In genomic region chr20:49340161-49340966, GRCh38 we compare ENCODE assay signal across 20 cellular contexts.
A peak's percentile ranks its signal among the peaks of the same experiment; 100 is the strongest.
DNase-seq lines count a peak whose midpoint lies in the region; ATAC-seq and TF ChIP-seq lines count a peak whose summit lies in the region.
"Had no signal": no experiment of that assay in that cellular context is flagged by ENCODE, and none has a peak within 500 bp of the region (broad histone marks: within the 10 kb centered on the region; RNA-seq: fewer than 3 reads in every experiment).

No MANE protein-coding gene starts in this region.

- BruUV-seq in Caco-2 (replicated peaks; lab: Mats Ljungman, UMichigan), result no TSS peak

- H3K27ac ChIP-seq in coronary artery, result peak overlapping the region in 1 of 2 donors; percentile 70
- H3K27ac ChIP-seq: C4-2B, PC-9, spleen, vagina, VCaP had no signal

- H3K9me3 ChIP-seq in Caco-2 (no peaks in the 10 kb centered on the region), MG63 (no peaks in the 10 kb centered on the region)
- H3K9me3 ChIP-seq: spleen, vagina had no signal

- H3K36me3 Mint-ChIP-seq in Caco-2 (ENCODE audit: insufficient read depth, unreplicated experiment), result no peaks in the 10 kb centered on the region
- H3K36me3 Mint-ChIP-seq in endothelial cell (ENCODE audit: low read depth, unreplicated experiment), result no peaks in the 10 kb centered on the region

- H3K27me3 Mint-ChIP-seq in Caco-2 (ENCODE audit: insufficient read depth, unreplicated experiment) (peaks cover 18% of the 10 kb centered on the region), endothelial cell (ENCODE audit: unreplicated experiment) (peaks cover 2% of the 10 kb centered on the region)
- H3K27me3 Mint-ChIP-seq: stimulated activated naive CD8-positive, alpha-beta T cell treated with anti-CD3 and anti-CD28 coated beads, Interleukin-15, Interleukin-2, amounts not matched to agents 100 ng/mL and 50 ng/mL, for 24 hours had no signal

- H3K9me3 Mint-ChIP-seq in Caco-2 (ENCODE audit: unreplicated experiment), result no peaks in the 10 kb centered on the region
- no peaks in the 10 kb centered on the region for H3K9me3 Mint-ChIP-seq in endothelial cell (ENCODE audit: unreplicated experiment)
- H3K9me3 Mint-ChIP-seq: stimulated activated naive CD8-positive, alpha-beta T cell treated with anti-CD3 and anti-CD28 coated beads, Interleukin-15, Interleukin-2, amounts not matched to agents 100 ng/mL and 50 ng/mL, for 24 hours had no signal

- no peak overlapping the region for H3K4me3 Mint-ChIP-seq in Caco-2 (ENCODE audit: unreplicated experiment)
- H3K4me3 Mint-ChIP-seq in endothelial cell (ENCODE audit: unreplicated experiment), result no peak overlapping the region
- H3K4me3 Mint-ChIP-seq: stimulated activated naive CD8-positive, alpha-beta T cell treated with anti-CD3 and anti-CD28 coated beads, Interleukin-15, Interleukin-2, amounts not matched to agents 100 ng/mL and 50 ng/mL, for 24 hours had no signal

- H3K4me1 Mint-ChIP-seq in Caco-2 (ENCODE audit: low read depth, unreplicated experiment), result no peaks in the 10 kb centered on the region
- no peaks in the 10 kb centered on the region for H3K4me1 Mint-ChIP-seq in endothelial cell (ENCODE audit: unreplicated experiment)

- POLR2A ChIA-PET in Caco-2 (lab: Charles Lee), result no interaction called here

- intact Hi-C loops in Caco-2 (cut with micrococcal nuclease; ENCODE audit: unreplicated experiment), result no loop called here
- intact Hi-C loops in posterior cingulate gyrus (cut with DNase I), result loop anchor here (10.0 kb wide), 1 partner anchor 84 kb away; no protein-coding TSS in a partner anchor

- CTCF ChIA-PET in Caco-2 (lab: Charles Lee), result interaction anchor here (0.6 to 0.7 kb wide), 2 partner anchors 82 to 263 kb away, joined by 6 read pairs; no protein-coding TSS in a partner anchor

- no peaks in the 10 kb centered on the region for H3K36me3 ChIP-seq in Caco-2 (ENCODE audit: control insufficient read depth, insufficient read depth, low read length)
- H3K36me3 ChIP-seq in MG63, result no peaks in the 10 kb centered on the region
- H3K36me3 ChIP-seq: spleen, vagina had no signal

- no peak for TF ChIP-seq CTCF in Caco-2 (IDR thresholded peaks at IDR 0.05; ENCODE audit: insufficient read depth in 1 of 2, low read depth in 1 of 2, low read length in 1 of 2, severe bottlenecking in 1 of 2, unreplicated experiment in 1 of 2)
- no peak for TF ChIP-seq CTCF in coronary artery (IDR thresholded peaks at IDR 0.05)
- TF ChIP-seq CTCF in endothelial cell (IDR thresholded peaks at IDR 0.05; ENCODE audit: unreplicated experiment), result no peak

- H3K27me3 ChIP-seq in Caco-2 (replicated peaks; ENCODE audit: control insufficient read depth, insufficient read depth, low read length) (no peaks in the 10 kb centered on the region; the same call in none of the 2 replicates), MG63 (no peaks in the 10 kb centered on the region)
- H3K27me3 ChIP-seq: vagina had no signal

- H3K4me1 ChIP-seq in Caco-2, result peaks cover 7% of the 10 kb centered on the region
- H3K4me1 ChIP-seq: spleen had no signal

- DNase-seq in Caco-2, result no peak
- DNase-seq in MG63, result peak; percentile 79
- DNase-seq in coronary artery (ENCODE audit: low spot score), result no peak
- peak in 7 of 10 donors; percentile 57 to 94 (median 67) for DNase-seq in posterior cingulate gyrus
- DNase-seq in kidney tubule cell (ENCODE audit: low spot score), result no peak
- DNase-seq in endothelial cell (ENCODE audit: low spot score), result no peak
- DNase-seq: DND-41, foreskin melanocyte, NCI-H187, NCI-H524 treated with DMSO at 0.1 percent for 48 hours, PC-9, spleen, SW 1271 had no signal

- H3K27ac Mint-ChIP-seq in Caco-2 (ENCODE audit: unreplicated experiment), result peak overlapping the region; percentile 16
- no peak overlapping the region for H3K27ac Mint-ChIP-seq in endothelial cell (ENCODE audit: unreplicated experiment)
- H3K27ac Mint-ChIP-seq: stimulated activated naive CD8-positive, alpha-beta T cell treated with anti-CD3 and anti-CD28 coated beads, Interleukin-15, Interleukin-2, amounts not matched to agents 100 ng/mL and 50 ng/mL, for 24 hours had no signal

- ATAC-seq in HG02840 (IDR thresholded peaks at IDR 0.05; ENCODE audit: low FRiP score, unreplicated experiment) (no peak), GM18907 (IDR thresholded peaks at IDR 0.05; ENCODE audit: unreplicated experiment) (no peak)
- ATAC-seq: GM12878 had no signal

- no peak overlapping the region for H3K4me3 ChIP-seq in Caco-2 (ENCODE audit: low read depth, low read length)
- no peak overlapping the region for H3K4me3 ChIP-seq in MG63
- peak overlapping the region; percentile 56 for H3K4me3 ChIP-seq in coronary artery
- H3K4me3 ChIP-seq: GM12878, PC-9, spleen, vagina had no signal

Comparison
In these comparisons a context has a peak if more than half of its experiments do, and no peak if none do; other contexts are left out.
1. DNase-seq: peak in MG63 (single experiment) and posterior cingulate gyrus (7 of 10); none in Caco-2 (0 of 2), coronary artery (single experiment), kidney tubule cell (single experiment) and endothelial cell (single experiment).